Comparison of ENCODE assay signal across 24 cellular contexts in the genomic region with DNA sequence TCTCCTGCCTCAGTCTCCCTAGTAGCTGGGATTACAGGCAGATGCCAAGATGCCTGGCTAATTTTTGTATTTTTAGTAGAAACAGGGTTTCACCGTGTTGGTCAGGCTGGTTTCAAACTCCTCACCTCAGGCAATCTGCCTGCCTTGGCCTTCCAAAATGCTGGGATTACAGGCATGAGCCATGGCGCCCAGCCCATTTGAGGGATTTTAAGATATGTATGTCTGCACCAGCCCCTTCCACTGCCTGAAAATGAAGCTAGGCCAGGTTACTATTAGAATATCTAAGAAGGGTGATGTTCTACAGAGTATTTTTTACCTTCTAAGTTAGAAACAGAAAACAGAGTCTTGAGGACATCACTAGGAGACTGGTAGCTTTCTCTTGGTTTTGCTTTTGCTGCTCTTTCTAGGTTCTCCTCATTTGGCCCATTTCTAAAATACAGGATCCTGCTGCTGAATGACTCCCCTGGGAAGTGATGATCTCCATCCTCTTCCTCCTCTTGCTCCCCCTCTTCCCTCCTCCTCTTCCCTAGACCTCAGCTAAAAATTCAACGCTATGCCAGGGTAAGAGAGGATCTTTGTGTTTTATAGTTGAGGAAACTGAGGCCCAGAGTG.
"Had no signal": no experiment of that assay in that cellular context is flagged by ENCODE, and none has a peak within 500 bp of the region (broad histone marks: within the 10 kb centered on the region; RNA-seq: fewer than 3 reads in every experiment).

No MANE protein-coding gene starts in this region.

- H3K4me1 ChIP-seq: SJSA1 had no signal

- DNase-seq: Karpas-422, KG1, MV-4-11, NCI-H1092, NCI-H1105, NCI-H1417 treated with DMSO at 0.1 percent for 48 hours, NCI-H1436 treated with DMSO at 0.1 percent for 48 hours, NCI-H1694 treated with DMSO at 0.1 percent for 48 hours, NCI-H2029, NCI-H2081 treated with DMSO at 0.1 percent for 48 hours, NCI-H2171, NCI-H226, NCI-H446 treated with DMSO at 0.1 percent for 48 hours, NCI-H526, NCI-H69, NCI-H748 treated with DMSO at 0.1 percent for 48 hours, PC-9, T-cell had no signal

- H3K36me3 ChIP-seq: SJSA1 had no signal

- H3K27me3 ChIP-seq: SJSA1 had no signal

- H3K4me3 ChIP-seq: PC-9, SJSA1, SK-N-MC had no signal

- ATAC-seq: Panc1, Right ventricle myocardium inferior, SK-N-SH treated with all-trans-retinoic acid at 6 μM for 48 hours, T-cell had no signal

- H3K27ac ChIP-seq: PC-9, RWPE1, SJSA1, SK-N-MC had no signal

- H3K4me2 ChIP-seq: PC-9 had no signal

- H2AFZ ChIP-seq: PC-9 had no signal
